Comparison of ENCODE assay signal across 8 cellular contexts in genomic region chr6:7452898-7453297, GRCh38.
"Had no signal": no experiment of that assay in that cellular context is flagged by ENCODE, and none has a peak within 500 bp of the region (broad histone marks: within the 10 kb centered on the region; RNA-seq: fewer than 3 reads in every experiment).

No MANE protein-coding gene starts in this region.

- H3K4me3 ChIP-seq: GM23248, HAP-1, K562 had no signal

- DNase-seq: GM23248, H7, HFFc6, KG1 had no signal

- H3K27ac ChIP-seq: GM23248 had no signal

- FAIRE-seq: HTR-8/SVneo, K562 had no signal

- H3K36me3 ChIP-seq: HAP-1 had no signal

- H2AFZ ChIP-seq: GM23248 had no signal

- H3K9ac ChIP-seq: GM23248 had no signal

- ATAC-seq: HCT116, K562 had no signal

- H3K9me3 ChIP-seq: HAP-1 had no signal

- H3K4me1 ChIP-seq: HAP-1 had no signal
